9 cellular contexts compared by ENCODE assay signal in genomic region chr16:20805684-20806167, GRCh38. TPM values are rescaled to one million over a fixed set of nuclear protein-coding genes. Genes with fewer than 3 reads are reported as not detected.
DNase-seq lines count a peak whose midpoint lies in the region; ATAC-seq and TF ChIP-seq lines count a peak whose summit lies in the region.
"Not testable (repeated sequence)": the region's sequence is repeated elsewhere in the genome, so short reads cannot be mapped to it uniquely, and the experiment has no call there.
"Had no signal": no experiment of that assay in that cellular context is flagged by ENCODE, and none has a peak within 500 bp of the region (broad histone marks: within the 10 kb centered on the region; RNA-seq: fewer than 3 reads in every experiment).

No MANE protein-coding gene starts in this region.

- not testable (repeated sequence) for H3K9me3 Mint-ChIP-seq in activated CD8-positive, alpha-beta T cell treated with anti-CD3 and anti-CD28 coated beads for 36 hours

- not testable (repeated sequence) for TF ChIP-seq CTCF in BE2C (IDR thresholded peaks at IDR 0.05; ENCODE audit: low read depth, low read length); HEK293 (tag by site-specific recombination; IDR thresholded peaks at IDR 0.05); activated CD8-positive, alpha-beta T cell treated with anti-CD3 and anti-CD28 coated beads for 36 hours (IDR thresholded peaks at IDR 0.05); choroid plexus epithelial cell (conservative IDR thresholded peaks at IDR 0.05; ENCODE audit: low read depth, low read length)

- H3K4me1 Mint-ChIP-seq in activated CD8-positive, alpha-beta T cell treated with anti-CD3 and anti-CD28 coated beads for 36 hours (ENCODE audit: low read depth), result peaks cover 13% of the 10 kb centered on the region

- H3K27me3 Mint-ChIP-seq in activated CD8-positive, alpha-beta T cell treated with anti-CD3 and anti-CD28 coated beads for 36 hours, result not testable (repeated sequence)

- H3K9me3 ChIP-seq in BE2C; HEK293 (ENCODE audit: control insufficient read depth, insufficient read depth, low read depth, low read length); muscle layer of colon (ENCODE audit: low read length): not testable (repeated sequence)

- H3K27me3 ChIP-seq in BE2C; muscle layer of colon (ENCODE audit: control insufficient read depth in 1 of 2, insufficient read depth in 2 of 2, low read length in 2 of 2): not testable (repeated sequence)

- H3K36me3 ChIP-seq in BE2C; muscle layer of colon (ENCODE audit: insufficient read depth, low read length): not testable (repeated sequence)
- peaks cover 17 to 20% of the 10 kb centered on the region in 2 experiments for H3K36me3 ChIP-seq in HEK293 (ENCODE audit: control insufficient read depth in 2 of 2, insufficient read depth in 1 of 2, low read length in 2 of 2)

- CTCF ChIA-PET in HEK293 (lab: Yijun Ruan, JAX), result interaction anchor here (0.8 to 1.1 kb wide), 2 partner anchors 8 to 29 kb away, joined by 3 to 4 read pairs; no protein-coding TSS in a partner anchor
- CTCF ChIA-PET in activated CD8-positive, alpha-beta T cell treated with anti-CD3 and anti-CD28 coated beads for 36 hours (lab: Charles Lee), result interaction anchor here (1.0 to 2.0 kb wide), 4 partner anchors 29 to 65 kb away, joined by 3 to 7 read pairs (median 5); no protein-coding TSS in a partner anchor

- H3K27ac Mint-ChIP-seq in activated CD8-positive, alpha-beta T cell treated with anti-CD3 and anti-CD28 coated beads for 36 hours, result peak overlapping the region; percentile 98

- H3K4me3 ChIP-seq in BE2C (ENCODE audit: low read depth, low read length) (peak overlapping the region; percentile 91), HEK293 (ENCODE audit: low read depth, low read length) (peak overlapping the region; percentile 70), choroid plexus epithelial cell (ENCODE audit: low read depth, low read length) (peak overlapping the region; percentile 87), muscle layer of colon (ENCODE audit: low read depth in 1 of 2, low read length in 2 of 2) (peak overlapping the region; percentile 93 to 95)

- peak overlapping the region; percentile 96 for H3K27ac ChIP-seq in HEK293 (ENCODE audit: extremely low read depth, low read depth, low read length)
- H3K27ac ChIP-seq in muscle layer of colon (ENCODE audit: low read depth, low read length), result peak overlapping the region; percentile 83

- not testable (repeated sequence) for ATAC-seq in activated CD8-positive, alpha-beta T cell treated with anti-CD3 and anti-CD28 coated beads for 36 hours
- ATAC-seq in left ventricle myocardium superior, result peak; percentile 84

- POLR2A ChIA-PET in HEK293 (lab: Yijun Ruan, JAX), result interaction anchor here (0.5 to 1.8 kb wide), 6 partner anchors 11 to 272 kb away, joined by 3 to 10 read pairs (median 6); partner anchors contain the start of genes DCUN1D3 and LYRM1
- POLR2A ChIA-PET in activated CD8-positive, alpha-beta T cell treated with anti-CD3 and anti-CD28 coated beads for 36 hours (lab: Charles Lee), result interaction anchor here (0.8 to 2.2 kb wide), 7 partner anchors 9 to 95 kb away, joined by 3 to 13 read pairs (median 4); partner anchors contain the start of genes ACSM3, DCUN1D3 and LYRM1

- H3K9ac ChIP-seq in muscle layer of colon (ENCODE audit: low read length), result peak overlapping the region; percentile 74

- not testable (repeated sequence) for H3K36me3 Mint-ChIP-seq in activated CD8-positive, alpha-beta T cell treated with anti-CD3 and anti-CD28 coated beads for 36 hours (ENCODE audit: low read depth)

- not testable (repeated sequence) for DNase-seq in BE2C; activated CD8-positive, alpha-beta T cell treated with anti-CD3 and anti-CD28 coated beads for 36 hours; left ventricle myocardium superior
- DNase-seq in NOMO-1 treated with dmso at 0.1 percent for 144 hours (lab: John Stamatoyannopoulos, UW; ENCODE audit: unreplicated experiment), result peak; percentile 22
- DNase-seq in choroid plexus epithelial cell (ENCODE audit: low read depth), result peak; percentile 5
- DNase-seq in stimulated activated CD4-positive, alpha-beta T cell treated with anti-CD3 and anti-CD28 coated beads, Interleukin-1b, Interleukin-23, amount 100 ng/mL, for 48 hours, result peak; percentile 2

- intact Hi-C loops in activated CD8-positive, alpha-beta T cell treated with anti-CD3 and anti-CD28 coated beads for 36 hours (cut with micrococcal nuclease); left ventricle myocardium superior (cut with micrococcal nuclease): not testable (repeated sequence)

- not testable (repeated sequence) for H3K4me1 ChIP-seq in BE2C; HEK293 (ENCODE audit: control insufficient read depth, insufficient read depth, low read length); muscle layer of colon (ENCODE audit: insufficient read depth, low read length)

- H3K4me3 Mint-ChIP-seq in activated CD8-positive, alpha-beta T cell treated with anti-CD3 and anti-CD28 coated beads for 36 hours, result peak overlapping the region; percentile 99

TF ChIP-seq in HEK293, 187 proteins besides CTCF, POLR2A, EP300 and RAD21:
- TF ChIP-seq ZNF792 (tag by site-specific recombination; IDR thresholded peaks at IDR 0.05), result 0 out of 2 replicates have a peak, but pooled peaks have one; percentile 28

RNA-seq across cellular contexts. Expression of gene ERI2, which starts 0.5 kb away (rescaled TPM):
- 10.5 TPM for polyA plus RNA-seq in BE2C (2012; ENCODE audit: insufficient read depth, insufficient read length, low read depth)
- total RNA-seq in activated CD8-positive, alpha-beta T cell treated with anti-CD3 and anti-CD28 coated beads for 36 hours, result 10 to 100 TPM; 16.1 to 17.7 TPM
- 11.5 TPM for total RNA-seq in left ventricle myocardium superior

RNA-seq across cellular contexts. Expression of gene REXO5, which starts 0.6 kb away (rescaled TPM):
- 0.76 TPM for polyA plus RNA-seq in BE2C (2012; ENCODE audit: insufficient read depth, insufficient read length, low read depth)
- 10 to 100 TPM; 16.4 to 20.4 TPM for total RNA-seq in activated CD8-positive, alpha-beta T cell treated with anti-CD3 and anti-CD28 coated beads for 36 hours
- total RNA-seq in left ventricle myocardium superior, result 5.4 TPM

RNA-seq across cellular contexts. Expression of gene ACSM3, which starts 41.9 kb away (rescaled TPM):
- 1.2 TPM for polyA plus RNA-seq in BE2C (2012; ENCODE audit: insufficient read depth, insufficient read length, low read depth)
- total RNA-seq in activated CD8-positive, alpha-beta T cell treated with anti-CD3 and anti-CD28 coated beads for 36 hours, result 10 to 100 TPM; 16.1 to 16.6 TPM
- total RNA-seq in left ventricle myocardium superior, result 9.2 TPM
- total RNA-seq: LHCN-M2 had no signal
